8 cellular contexts compared by ENCODE assay signal in the genomic region with DNA sequence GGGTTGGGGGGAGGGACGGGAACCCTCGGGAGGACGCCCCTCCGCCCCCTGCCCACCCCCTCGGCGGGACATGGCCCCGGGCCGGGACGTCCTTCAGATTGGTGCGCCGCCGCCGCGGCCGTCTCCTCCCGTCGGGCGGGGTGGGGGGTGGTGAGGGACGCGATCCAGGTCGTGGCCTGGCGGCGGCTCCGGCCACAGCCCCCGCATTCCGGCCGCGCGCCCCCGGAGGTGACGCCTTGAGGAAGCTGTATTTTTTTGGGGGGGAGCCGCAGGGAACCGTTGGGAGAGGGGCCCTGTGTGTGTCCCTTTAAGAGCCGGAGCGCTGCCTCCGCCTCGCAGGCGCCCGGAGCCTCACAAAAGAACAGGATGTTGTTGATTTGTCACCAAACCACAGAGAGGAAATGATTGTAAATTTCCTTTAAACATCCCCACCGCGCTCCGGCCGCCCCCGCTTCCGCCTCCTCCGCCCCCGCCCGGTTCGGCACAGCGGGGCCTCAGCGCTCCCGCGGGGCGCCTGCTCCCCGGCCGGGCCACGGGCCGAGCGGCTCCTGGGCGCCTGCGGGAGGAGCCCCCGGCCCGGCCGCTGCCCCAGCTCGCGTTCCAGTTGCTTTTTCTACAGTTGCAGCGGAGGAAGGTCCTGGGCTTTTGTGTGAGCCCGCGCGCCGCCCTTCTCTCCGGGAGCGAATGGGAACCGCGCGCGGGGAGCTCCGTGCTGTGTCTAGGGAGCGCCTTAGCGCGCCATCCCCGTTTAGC. TPM values are rescaled to one million over a fixed set of nuclear protein-coding genes. Genes with fewer than 3 reads are reported as not detected.
A peak's percentile ranks its signal among the peaks of the same experiment; 100 is the strongest.
DNase-seq lines count a peak whose midpoint lies in the region; ATAC-seq, FAIRE-seq and TF ChIP-seq lines count a peak whose summit lies in the region.

No MANE protein-coding gene starts in this region.

- peaks cover 26% of the 10 kb centered on the region for H3F3A ChIP-seq in GM23338 (replicated peaks; ENCODE audit: low read depth)

- peak; percentile 25 for FAIRE-seq in G401.6 (lab: Jason Lieb, UNC)

- intact Hi-C loops in Right ventricle myocardium inferior (cut with DNase I): loop anchor here (1.0 to 10.0 kb wide), 4 partner anchors 31 to 202 kb away; no protein-coding TSS in a partner anchor

- H3K27me3 Mint-ChIP-seq in GM23338 (ENCODE audit: insufficient read depth, low read depth, poor library complexity): peaks cover 10% of the 10 kb centered on the region
- no peaks in the 10 kb centered on the region for H3K27me3 Mint-ChIP-seq in activated naive CD8-positive, alpha-beta T cell
- no peaks in the 10 kb centered on the region for H3K27me3 Mint-ChIP-seq in osteocyte (ENCODE audit: unreplicated experiment)

- H3K27ac ChIP-seq in GM23338 (ENCODE audit: low read depth) (peak overlapping the region; percentile 94), thoracic aorta (peak overlapping the region; percentile 96 to 97)

- H3K4me3 ChIP-seq in GM23338 (peak overlapping the region; percentile 59), thoracic aorta (peak overlapping the region; percentile 83)

- H3K4me2 ChIP-seq in GM23338: peak overlapping the region; percentile 89

- TF ChIP-seq CTCF in GM23338 (conservative IDR thresholded peaks at IDR 0.05; ENCODE audit: low read depth in 2 of 2) (peak in 1 of 2 experiments; percentile 13; a peak in 1 of 4 replicates), osteocyte (IDR thresholded peaks at IDR 0.05) (no peak), thoracic aorta (IDR thresholded peaks at IDR 0.05) (no peak)

- H3K4me1 Mint-ChIP-seq in GM23338 (peaks cover 57% of the 10 kb centered on the region), osteocyte (ENCODE audit: unreplicated experiment) (peaks cover 30% of the 10 kb centered on the region)
- peaks cover 52% of the 10 kb centered on the region for H3K4me1 Mint-ChIP-seq in activated naive CD8-positive, alpha-beta T cell (ENCODE audit: low read depth)

- H3K4me3 Mint-ChIP-seq in GM23338 (peak overlapping the region; percentile 59), osteocyte (ENCODE audit: unreplicated experiment) (peak overlapping the region; percentile 79)
- H3K4me3 Mint-ChIP-seq in activated naive CD8-positive, alpha-beta T cell: peak overlapping the region; percentile 90

- DNase-seq in GM23338 (ENCODE audit: low spot score) (peak; percentile 95), LHCN-M2 (ENCODE audit: low read depth) (peak; percentile 97), Right ventricle myocardium inferior (ENCODE audit: missing footprints) (peak; percentile 94), osteocyte (ENCODE audit: extremely low spot score, unreplicated experiment) (peak; percentile 91), thoracic aorta (ENCODE audit: low spot score) (peak; percentile 70)

- H2AFZ ChIP-seq in GM23338: no peak overlapping the region; the same call in 1 of the 2 replicates

- H3K36me3 Mint-ChIP-seq in GM23338 (ENCODE audit: low read depth): peaks cover 11% of the 10 kb centered on the region; the same call in 2 of the 3 replicates
- H3K36me3 Mint-ChIP-seq in activated naive CD8-positive, alpha-beta T cell: no peaks in the 10 kb centered on the region
- H3K36me3 Mint-ChIP-seq in osteocyte (ENCODE audit: unreplicated experiment): no peaks in the 10 kb centered on the region

- H3K79me2 ChIP-seq in GM23338 (replicated peaks; ENCODE audit: insufficient read depth): 0 out of 2 replicates have a peak, but pooled peaks cover 4% of the 10 kb centered on the region

- H3K27me3 ChIP-seq in GM23338 (ENCODE audit: insufficient read depth): no peaks in the 10 kb centered on the region
- H3K27me3 ChIP-seq in thoracic aorta (replicated peaks; ENCODE audit: insufficient read depth): no peaks in the 10 kb centered on the region

- no peaks in the 10 kb centered on the region for H4K20me1 ChIP-seq in GM23338 (replicated peaks; ENCODE audit: insufficient read depth)

- H3K36me3 ChIP-seq in GM23338 (ENCODE audit: insufficient read depth) (no peaks in the 10 kb centered on the region), thoracic aorta (no peaks in the 10 kb centered on the region)

- H3K4me1 ChIP-seq in GM23338 (ENCODE audit: insufficient read depth) (peaks cover 57% of the 10 kb centered on the region), thoracic aorta (ENCODE audit: control insufficient read depth in 1 of 2, low read depth in 2 of 2) (peaks cover 7 to 8% of the 10 kb centered on the region in 2 donors)

- H3K27ac Mint-ChIP-seq in GM23338 (peak overlapping the region; percentile 98), osteocyte (ENCODE audit: unreplicated experiment) (peak overlapping the region; percentile 92)
- H3K27ac Mint-ChIP-seq in activated naive CD8-positive, alpha-beta T cell: peak overlapping the region; percentile 90

- no peaks in the 10 kb centered on the region for H3K9me2 ChIP-seq in GM23338 (ENCODE audit: insufficient read depth)

- no peaks in the 10 kb centered on the region for H3K9me3 ChIP-seq in thoracic aorta

- ATAC-seq in GM23338: peak; percentile 75
- peak; percentile 86 for ATAC-seq in SK-N-SH treated with all-trans-retinoic acid at 6 μM for 48 hours
- ATAC-seq in Right ventricle myocardium inferior: peak; percentile 86
- ATAC-seq in thoracic aorta (ENCODE audit: insufficient number of reproducible peaks, low FRiP score, low read depth): peak; percentile 89

- H3K9me3 Mint-ChIP-seq in GM23338 (0 out of 3 replicates have a peak, but pooled peaks cover 6% of the 10 kb centered on the region), osteocyte (ENCODE audit: unreplicated experiment) (no peaks in the 10 kb centered on the region)
- no peaks in the 10 kb centered on the region for H3K9me3 Mint-ChIP-seq in activated naive CD8-positive, alpha-beta T cell (ENCODE audit: low read depth)

TF ChIP-seq in GM23338, 12 proteins besides CTCF, POLR2A, EP300 and RAD21:
- TF ChIP-seq NANOG (IDR thresholded peaks at IDR 0.05; ENCODE audit: borderline replicate concordance): peak; percentile 68; the same call in 1 of the 2 replicates
- peak; percentile 77 for TF ChIP-seq ETS1 (IDR thresholded peaks at IDR 0.05)
- TF ChIP-seq ZNF114 (CRISPR knock-in tag; IDR thresholded peaks at IDR 0.05): no peak
- TF ChIP-seq CREB1 (CRISPR knock-in tag; IDR thresholded peaks at IDR 0.05; ENCODE audit: low read depth): peak; percentile 79

TF ChIP-seq in SK-N-SH treated with all-trans-retinoic acid at 6 μM for 48 hours, 23 proteins besides CTCF, POLR2A, EP300 and RAD21 (continues in another document):
- TF ChIP-seq, protein P1, sequence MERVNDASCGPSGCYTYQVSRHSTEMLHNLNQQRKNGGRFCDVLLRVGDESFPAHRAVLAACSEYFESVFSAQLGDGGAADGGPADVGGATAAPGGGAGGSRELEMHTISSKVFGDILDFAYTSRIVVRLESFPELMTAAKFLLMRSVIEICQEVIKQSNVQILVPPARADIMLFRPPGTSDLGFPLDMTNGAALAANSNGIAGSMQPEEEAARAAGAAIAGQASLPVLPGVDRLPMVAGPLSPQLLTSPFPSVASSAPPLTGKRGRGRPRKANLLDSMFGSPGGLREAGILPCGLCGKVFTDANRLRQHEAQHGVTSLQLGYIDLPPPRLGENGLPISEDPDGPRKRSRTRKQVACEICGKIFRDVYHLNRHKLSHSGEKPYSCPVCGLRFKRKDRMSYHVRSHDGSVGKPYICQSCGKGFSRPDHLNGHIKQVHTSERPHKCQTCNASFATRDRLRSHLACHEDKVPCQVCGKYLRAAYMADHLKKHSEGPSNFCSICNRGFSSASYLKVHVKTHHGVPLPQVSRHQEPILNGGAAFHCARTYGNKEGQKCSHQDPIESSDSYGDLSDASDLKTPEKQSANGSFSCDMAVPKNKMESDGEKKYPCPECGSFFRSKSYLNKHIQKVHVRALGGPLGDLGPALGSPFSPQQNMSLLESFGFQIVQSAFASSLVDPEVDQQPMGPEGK (CRISPR knock-in tag; IDR thresholded peaks at IDR 0.05; ENCODE audit: borderline replicate concordance): peak; percentile 97
- TF ChIP-seq, protein P2, sequence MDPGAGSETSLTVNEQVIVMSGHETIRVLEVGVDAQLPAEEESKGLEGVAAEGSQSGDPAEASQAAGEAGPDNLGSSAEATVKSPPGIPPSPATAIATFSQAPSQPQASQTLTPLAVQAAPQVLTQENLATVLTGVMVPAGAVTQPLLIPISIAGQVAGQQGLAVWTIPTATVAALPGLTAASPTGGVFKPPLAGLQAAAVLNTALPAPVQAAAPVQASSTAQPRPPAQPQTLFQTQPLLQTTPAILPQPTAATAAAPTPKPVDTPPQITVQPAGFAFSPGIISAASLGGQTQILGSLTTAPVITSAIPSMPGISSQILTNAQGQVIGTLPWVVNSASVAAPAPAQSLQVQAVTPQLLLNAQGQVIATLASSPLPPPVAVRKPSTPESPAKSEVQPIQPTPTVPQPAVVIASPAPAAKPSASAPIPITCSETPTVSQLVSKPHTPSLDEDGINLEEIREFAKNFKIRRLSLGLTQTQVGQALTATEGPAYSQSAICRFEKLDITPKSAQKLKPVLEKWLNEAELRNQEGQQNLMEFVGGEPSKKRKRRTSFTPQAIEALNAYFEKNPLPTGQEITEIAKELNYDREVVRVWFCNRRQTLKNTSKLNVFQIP (CRISPR knock-in tag; IDR thresholded peaks at IDR 0.05; ENCODE audit: borderline replicate concordance, low read depth): no peak
- TF ChIP-seq, protein P3, sequence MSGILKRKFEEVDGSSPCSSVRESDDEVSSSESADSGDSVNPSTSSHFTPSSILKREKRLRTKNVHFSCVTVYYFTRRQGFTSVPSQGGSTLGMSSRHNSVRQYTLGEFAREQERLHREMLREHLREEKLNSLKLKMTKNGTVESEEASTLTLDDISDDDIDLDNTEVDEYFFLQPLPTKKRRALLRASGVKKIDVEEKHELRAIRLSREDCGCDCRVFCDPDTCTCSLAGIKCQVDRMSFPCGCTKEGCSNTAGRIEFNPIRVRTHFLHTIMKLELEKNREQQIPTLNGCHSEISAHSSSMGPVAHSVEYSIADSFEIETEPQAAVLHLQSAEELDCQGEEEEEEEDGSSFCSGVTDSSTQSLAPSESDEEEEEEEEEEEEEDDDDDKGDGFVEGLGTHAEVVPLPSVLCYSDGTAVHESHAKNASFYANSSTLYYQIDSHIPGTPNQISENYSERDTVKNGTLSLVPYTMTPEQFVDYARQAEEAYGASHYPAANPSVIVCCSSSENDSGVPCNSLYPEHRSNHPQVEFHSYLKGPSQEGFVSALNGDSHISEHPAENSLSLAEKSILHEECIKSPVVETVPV (CRISPR knock-in tag; IDR thresholded peaks at IDR 0.05): no peak

RNA-seq across cellular contexts. Expression of gene SPRY4, which starts 32.1 kb away (rescaled TPM):
- 177 and 240 TPM in 2 replicates for total RNA-seq in GM23338 (2014; rRNA removed; shearing (Covaris generic))
- 70.6 and 70.9 TPM in 2 replicates for polyA plus RNA-seq in GM23338 (2016; fragmentation: Nextera tagmentation; extraction: Ambion mirVana)
- total RNA-seq in LHCN-M2 (2014; rRNA removed) (25.6 and 36.4 TPM in 2 replicates), Right ventricle myocardium inferior (9.7 TPM), osteocyte (12.0 and 15.6 TPM in 2 replicates), thoracic aorta (100 to 1,000 TPM in 1 of 2 donors, 10 to 100 TPM in 1; 63.4 to 136 TPM)
- 5.2 TPM for polyA plus RNA-seq in LHCN-M2 (2012)

Comparison
In these comparisons a context has a peak if more than half of its experiments do, and no peak if none do; other contexts are left out.
1. Peak in every context shown above with its lines: DNase-seq, ATAC-seq, H3K4me3 ChIP-seq and H3K27ac ChIP-seq.